1 cellular context compared by ENCODE assay signal in genomic region chr2:111919794-111920608, GRCh38.
TF ChIP-seq lines count a peak whose summit lies in the region.

No MANE protein-coding gene starts in this region.

TF ChIP-seq in HepG2, 621 proteins besides CTCF, POLR2A, EP300 and RAD21 (continued from another document and continues in another):
- no peak for TF ChIP-seq ZEB1 (IDR thresholded peaks at IDR 0.05; ENCODE audit: insufficient replicate concordance, low read depth)
- TF ChIP-seq ARID5B (CRISPR knock-in tag; IDR thresholded peaks at IDR 0.05), result peak; percentile 86
- TF ChIP-seq ADNP (CRISPR knock-in tag; IDR thresholded peaks at IDR 0.05), result no peak
- TF ChIP-seq POGK (CRISPR knock-in tag; conservative IDR thresholded peaks at IDR 0.05), result no peak
- TF ChIP-seq ZBTB42 (CRISPR knock-in tag; IDR thresholded peaks at IDR 0.05), result no peak
- TF ChIP-seq PRMT3 (CRISPR knock-in tag; IDR thresholded peaks at IDR 0.05; ENCODE audit: borderline replicate concordance, low read depth), result no peak
- no peak for TF ChIP-seq IRX3 (CRISPR knock-in tag; IDR thresholded peaks at IDR 0.05; ENCODE audit: borderline replicate concordance, low read depth)
- 0 out of 2 replicates have a peak, but pooled peaks have one; percentile 28 for TF ChIP-seq ZFP36L1 (CRISPR knock-in tag; IDR thresholded peaks at IDR 0.05)
- 0 out of 2 replicates have a peak, but pooled peaks have one; percentile 22 for TF ChIP-seq FOXC1 (CRISPR knock-in tag; IDR thresholded peaks at IDR 0.05; ENCODE audit: borderline replicate concordance)
- TF ChIP-seq FOXK2 (IDR thresholded peaks at IDR 0.05), result no peak
- no peak for TF ChIP-seq ZNF678 (CRISPR knock-in tag; IDR thresholded peaks at IDR 0.05)
- no peak for TF ChIP-seq MAFK (conservative IDR thresholded peaks at IDR 0.05 in 1 of 2, IDR thresholded peaks at IDR 0.05 in 1 of 2; ENCODE audit: low read length in 2 of 2)
- TF ChIP-seq ATF6 (CRISPR knock-in tag; conservative IDR thresholded peaks at IDR 0.05), result no peak
- no peak for TF ChIP-seq ZNF337 (CRISPR knock-in tag; IDR thresholded peaks at IDR 0.05; ENCODE audit: borderline replicate concordance, low read depth)
- TF ChIP-seq HOXA7 (CRISPR knock-in tag; IDR thresholded peaks at IDR 0.05), result no peak
- TF ChIP-seq FOXK1 (CRISPR knock-in tag; IDR thresholded peaks at IDR 0.05; ENCODE audit: borderline replicate concordance, low read depth), result no peak
- TF ChIP-seq NR2F2 (IDR thresholded peaks at IDR 0.05; ENCODE audit: borderline replicate concordance, low read depth), result peak; percentile 36; the same call in 1 of the 2 replicates
- no peak; the same call in 1 of the 2 replicates for TF ChIP-seq ZSCAN31 (CRISPR knock-in tag; IDR thresholded peaks at IDR 0.05; ENCODE audit: low read depth)
- TF ChIP-seq HDAC1 (CRISPR knock-in tag; IDR thresholded peaks at IDR 0.05), result peak; percentile 85
- peak; percentile 49; the same call in 1 of the 2 replicates for TF ChIP-seq ARNTL (CRISPR knock-in tag; IDR thresholded peaks at IDR 0.05)
- TF ChIP-seq AHR (CRISPR knock-in tag; IDR thresholded peaks at IDR 0.05), result no peak; the same call in 1 of the 2 replicates
- no peak for TF ChIP-seq SKI (IDR thresholded peaks at IDR 0.05; ENCODE audit: partially characterized antibody)
- TF ChIP-seq GFI1 (CRISPR knock-in tag; IDR thresholded peaks at IDR 0.05; ENCODE audit: borderline replicate concordance), result peak; percentile 60
- TF ChIP-seq KAT8 (CRISPR knock-in tag; IDR thresholded peaks at IDR 0.05), result peak; percentile 85
- TF ChIP-seq TIGD3 (CRISPR knock-in tag; IDR thresholded peaks at IDR 0.05; ENCODE audit: borderline replicate concordance), result no peak
- no peak for TF ChIP-seq ELF4 (CRISPR knock-in tag; IDR thresholded peaks at IDR 0.05; ENCODE audit: borderline replicate concordance)
- peak; percentile 23; the same call in 1 of the 2 replicates for TF ChIP-seq ZFP37 (CRISPR knock-in tag; IDR thresholded peaks at IDR 0.05; ENCODE audit: borderline replicate concordance)
- TF ChIP-seq ETV5 (CRISPR knock-in tag; IDR thresholded peaks at IDR 0.05; ENCODE audit: borderline replicate concordance), result peak; percentile 79; the same call in 1 of the 2 replicates
- TF ChIP-seq ZNF496 (CRISPR knock-in tag; IDR thresholded peaks at IDR 0.05; ENCODE audit: insufficient replicate concordance), result no peak
- no peak for TF ChIP-seq ZBTB21 (CRISPR knock-in tag; IDR thresholded peaks at IDR 0.05)
- no peak for TF ChIP-seq SUZ12 (IDR thresholded peaks at IDR 0.05; ENCODE audit: low read depth, low read length)
- TF ChIP-seq SIN3B (IDR thresholded peaks at IDR 0.05; ENCODE audit: low read length), result no peak
- TF ChIP-seq ZFP82 (CRISPR knock-in tag; IDR thresholded peaks at IDR 0.05; ENCODE audit: borderline replicate concordance), result no peak
- no peak for TF ChIP-seq TMF1 (CRISPR knock-in tag; IDR thresholded peaks at IDR 0.05; ENCODE audit: low read depth)
- peak; percentile 21; the same call in 1 of the 2 replicates for TF ChIP-seq ZBTB34 (CRISPR knock-in tag; IDR thresholded peaks at IDR 0.05)
- peak; percentile 84; the same call in 1 of the 2 replicates for TF ChIP-seq MIER3 (CRISPR knock-in tag; IDR thresholded peaks at IDR 0.05; ENCODE audit: borderline replicate concordance)
- no peak for TF ChIP-seq ZNF329 (CRISPR knock-in tag; IDR thresholded peaks at IDR 0.05; ENCODE audit: low read depth)
- 0 out of 2 replicates have a peak, but pooled peaks have one; percentile 31 for TF ChIP-seq MYPOP (CRISPR knock-in tag; IDR thresholded peaks at IDR 0.05)
- no peak for TF ChIP-seq MTF1 (CRISPR knock-in tag; IDR thresholded peaks at IDR 0.05)
- no peak for TF ChIP-seq ZBTB44 (CRISPR knock-in tag; IDR thresholded peaks at IDR 0.05)
- peak; percentile 45; the same call in 1 of the 2 replicates for TF ChIP-seq ZFP91 (CRISPR knock-in tag; IDR thresholded peaks at IDR 0.05; ENCODE audit: borderline replicate concordance)
- peak; percentile 62; the same call in 1 of the 2 replicates for TF ChIP-seq ZNF510 (CRISPR knock-in tag; IDR thresholded peaks at IDR 0.05; ENCODE audit: low read depth)
- TF ChIP-seq PREB (CRISPR knock-in tag; IDR thresholded peaks at IDR 0.05), result 0 out of 2 replicates have a peak, but pooled peaks have one; percentile 43
- 0 out of 2 replicates have a peak, but pooled peaks have one; percentile 20 for TF ChIP-seq ZNF816 (CRISPR knock-in tag; IDR thresholded peaks at IDR 0.05; ENCODE audit: borderline replicate concordance)
- TF ChIP-seq PPARG (CRISPR knock-in tag; conservative IDR thresholded peaks at IDR 0.05), result peak; percentile 95
- TF ChIP-seq MAFG (CRISPR knock-in tag; IDR thresholded peaks at IDR 0.05), result no peak
- no peak for TF ChIP-seq TBP (CRISPR knock-in tag; IDR thresholded peaks at IDR 0.05)
- no peak; the same call in 1 of the 2 replicates for TF ChIP-seq KDM5A (IDR thresholded peaks at IDR 0.05; ENCODE audit: borderline replicate concordance, low read length)
- peak; percentile 32; the same call in 1 of the 2 replicates for TF ChIP-seq NCOR1 (IDR thresholded peaks at IDR 0.05; ENCODE audit: borderline replicate concordance, low read length)
- peak; percentile 91 for TF ChIP-seq SAP130 (CRISPR knock-in tag; IDR thresholded peaks at IDR 0.05; ENCODE audit: low read depth)
- no peak for TF ChIP-seq TP53 (CRISPR knock-in tag; conservative IDR thresholded peaks at IDR 0.05)
